In genomic region chrX:12949205-12949926, GRCh38 we compare ENCODE assay signal across 1 cellular context.
TF ChIP-seq lines count a peak whose summit lies in the region.

No MANE protein-coding gene starts in this region.

TF ChIP-seq in K562, 482 proteins besides CTCF, POLR2A, EP300 and RAD21 (continued from another document):
- TF ChIP-seq CUX1 (CRISPR knock-in tag; IDR thresholded peaks at IDR 0.05), result 0 out of 2 replicates have a peak, but pooled peaks have one; percentile 5
